13 cellular contexts compared by ENCODE assay signal in genomic region chr10:101848894-101849351, GRCh38. TPM values are rescaled to one million over a fixed set of nuclear protein-coding genes. Genes with fewer than 3 reads are reported as not detected.
DNase-seq lines count a peak whose midpoint lies in the region; FAIRE-seq and TF ChIP-seq lines count a peak whose summit lies in the region.
"Had no signal": no experiment of that assay in that cellular context is flagged by ENCODE, and none has a peak within 500 bp of the region (broad histone marks: within the 10 kb centered on the region; RNA-seq: fewer than 3 reads in every experiment).

No MANE protein-coding gene starts in this region.

- 55% methylated on average over 3 of the region's 3 CpGs for WGBS in mesenchymal stem cell
- 87% methylated on average over 3 of the region's 3 CpGs for WGBS in GM23248 (ENCODE audit: low coverage in 1 of 2, low lambda C conversion rate in 2 of 2, missing lambda C conversion rate in 2 of 2), 2 experiments

- no peak overlapping the region for H2BK5ac ChIP-seq in mesenchymal stem cell (ENCODE audit: low read depth, low read length, poor library complexity, severe bottlenecking)

- no peak overlapping the region for H2AK5ac ChIP-seq in mesenchymal stem cell (ENCODE audit: low read length, severe bottlenecking)

- H3K23ac ChIP-seq in mesenchymal stem cell (ENCODE audit: low read length in 2 of 2) = no peak overlapping the region

- no peak for FAIRE-seq in astrocyte (lab: Jason Lieb, UNC)

- H3K36me3 Mint-ChIP-seq in astrocyte (ENCODE audit: low read depth, unreplicated experiment) = peaks cover 20% of the 10 kb centered on the region
- no peaks in the 10 kb centered on the region; the same call in 1 of the 2 replicates for H3K36me3 Mint-ChIP-seq in HFFc6 (ENCODE audit: low read depth)

- H3K14ac ChIP-seq in mesenchymal stem cell (ENCODE audit: low read length in 2 of 2) = no peak overlapping the region

- DNase-seq in KBM-7 (peak; percentile 75), astrocyte (ENCODE audit: low read depth) (peak; percentile 20), mesenchymal stem cell (peak; percentile 41), GM23248 (no peak), HAP-1 (ENCODE audit: low spot score in 2 of 2) (no peak), tibial artery (no peak), HFFc6 (no peak)
- DNase-seq: DMS153, NCI-H2227 treated with DMSO at 0.1 percent for 48 hours, OCI-M1 had no signal

- H2BK15ac ChIP-seq in mesenchymal stem cell (ENCODE audit: low read depth, poor library complexity, severe bottlenecking) = no peak overlapping the region

- H3K9ac ChIP-seq in BLaER1 treated with 17β-estradiol and CSF1 and Interleukin-3, amounts not matched to agents 10 nM and 100 nM = peak overlapping the region in 4 of 11 experiments; percentile 12 to 34 (median 20); a peak in 3 of 22 replicates
- no peak overlapping the region for H3K9ac ChIP-seq in astrocyte (ENCODE audit: low read length)
- H3K9ac ChIP-seq in mesenchymal stem cell (ENCODE audit: low read length) = no peak overlapping the region
- no peak overlapping the region for H3K9ac ChIP-seq in GM23248

- no peaks in the 10 kb centered on the region for H3K9me3 ChIP-seq in BLaER1 treated with 17β-estradiol and CSF1 and Interleukin-3, amounts not matched to agents 10 nM and 100 nM (replicated peaks in 1 of 11)
- no peaks in the 10 kb centered on the region for H3K9me3 ChIP-seq in astrocyte (ENCODE audit: insufficient read depth, low read depth, low read length)
- no peaks in the 10 kb centered on the region for H3K9me3 ChIP-seq in mesenchymal stem cell (ENCODE audit: control insufficient read depth, low read length)
- no peaks in the 10 kb centered on the region for H3K9me3 ChIP-seq in GM23248 (ENCODE audit: low read depth)
- no peaks in the 10 kb centered on the region for H3K9me3 ChIP-seq in HAP-1
- H3K9me3 ChIP-seq in tibial artery = no peaks in the 10 kb centered on the region

- H3K18ac ChIP-seq in mesenchymal stem cell (ENCODE audit: low read depth in 1 of 2, low read length in 2 of 2) = no peak overlapping the region

- no peak overlapping the region for H3K4me3 ChIP-seq in BLaER1 treated with 17β-estradiol and CSF1 and Interleukin-3, amounts not matched to agents 10 nM and 100 nM
- H3K4me3 ChIP-seq in astrocyte (ENCODE audit: insufficient read depth, low read depth, low read length) (no peak overlapping the region), mesenchymal stem cell (ENCODE audit: insufficient read depth in 1 of 2, low read depth in 1 of 2, low read length in 2 of 2) (no peak overlapping the region), GM23248 (no peak overlapping the region), HAP-1 (no peak overlapping the region), tibial artery (no peak overlapping the region)

- H4K20me1 ChIP-seq in BLaER1 treated with 17β-estradiol and CSF1 and Interleukin-3, amounts not matched to agents 10 nM and 100 nM = peaks cover 27 to 96% (median 72%) of the 10 kb centered on the region in 11 experiments
- H4K20me1 ChIP-seq in astrocyte (ENCODE audit: insufficient read depth, low read length) = peaks cover 57% of the 10 kb centered on the region
- H4K20me1 ChIP-seq in GM23248 (ENCODE audit: insufficient read depth) = no peaks in the 10 kb centered on the region

- no peaks in the 10 kb centered on the region for H3K79me2 ChIP-seq in astrocyte (ENCODE audit: insufficient read depth, low read length)
- H3K79me2 ChIP-seq in GM23248 (ENCODE audit: insufficient read depth) = no peaks in the 10 kb centered on the region

- H4K8ac ChIP-seq in mesenchymal stem cell (ENCODE audit: low read length) = no peak overlapping the region

- H2BK120ac ChIP-seq in mesenchymal stem cell (ENCODE audit: low read depth, low read length) = no peak overlapping the region

- no peaks in the 10 kb centered on the region for H3F3A ChIP-seq in GM23248 (ENCODE audit: insufficient read depth)

- intact Hi-C loops in tibial artery (cut with DNase I; ENCODE audit: low total_unique reads) = no loop called here

- H4K91ac ChIP-seq in mesenchymal stem cell (ENCODE audit: low read length) = no peak overlapping the region

- peaks cover 11% of the 10 kb centered on the region for H3K79me1 ChIP-seq in mesenchymal stem cell (replicated peaks; ENCODE audit: low read length, poor library complexity, severe bottlenecking)

- no peak overlapping the region for H2BK12ac ChIP-seq in mesenchymal stem cell (ENCODE audit: low read length in 2 of 2)

- H3K4me1 ChIP-seq in BLaER1 treated with 17β-estradiol and CSF1 and Interleukin-3, amounts not matched to agents 10 nM and 100 nM = peaks cover 0 to 52% (median 20%) of the 10 kb centered on the region in 10 experiments; a peak in 16 of 20 replicates
- H3K4me1 ChIP-seq in astrocyte (ENCODE audit: insufficient read depth, low read length) (no peaks in the 10 kb centered on the region), mesenchymal stem cell (ENCODE audit: control insufficient read depth, insufficient read depth, low read depth, low read length) (peaks cover 4% of the 10 kb centered on the region), GM23248 (ENCODE audit: insufficient read depth) (no peaks in the 10 kb centered on the region), HAP-1 (no peaks in the 10 kb centered on the region), tibial artery (peaks cover 0 to 13% (median 7%) of the 10 kb centered on the region in 4 donors)

- in situ Hi-C loops in KBM-7 (cut with MboI; ENCODE audit: low pct_unique_long_range_greater_than_20kb, low sequenced_read_pairs) = no loop called here
- in situ Hi-C loops in GM23248 (cut with MboI) = no loop called here
- in situ Hi-C loops in HAP-1 (cut with MboI; ENCODE audit: low sequenced_read_pairs) = no loop called here

- peak overlapping the region in 9 of 11 experiments; percentile 2 to 76 (median 62); a peak in 14 of 22 replicates for H3K4me2 ChIP-seq in BLaER1 treated with 17β-estradiol and CSF1 and Interleukin-3, amounts not matched to agents 10 nM and 100 nM
- H3K4me2 ChIP-seq in astrocyte (ENCODE audit: low read length) (no peak overlapping the region), mesenchymal stem cell (ENCODE audit: low read length, poor library complexity, severe bottlenecking) (no peak overlapping the region), GM23248 (ENCODE audit: unreplicated experiment) (no peak overlapping the region)

- H3K9me3 Mint-ChIP-seq in astrocyte (ENCODE audit: unreplicated experiment) (no peaks in the 10 kb centered on the region), HFFc6 (no peaks in the 10 kb centered on the region)
- H3K9me3 Mint-ChIP-seq: activated T-helper 2 cell treated with anti-CD3 and anti-CD28 coated beads, Interferon-gamma antibody, Interleukin-2, Interleukin-4, amounts not matched to agents 10 μg/mL and 5 μg/mL and 100 μg/mL, durations not matched to agents 14 hours and 24 hours and 36 hours; T-helper 1 cell treated with Interleukin-12 subunit alpha and Interleukin-12 subunit beta and Interleukin-4 antibody, amounts not matched to agents 30 μg/mL and 1 μg/mL, for 36 hours had no signal

- H3K27me3 ChIP-seq in BLaER1 treated with 17β-estradiol and CSF1 and Interleukin-3, amounts not matched to agents 10 nM and 100 nM = peaks cover 0 to 4% (median 0%) of the 10 kb centered on the region in 11 experiments; a peak in 1 of 22 replicates
- peaks cover 5% of the 10 kb centered on the region for H3K27me3 ChIP-seq in astrocyte (ENCODE audit: insufficient read depth, low read length)
- H3K27me3 ChIP-seq in mesenchymal stem cell (ENCODE audit: control insufficient read depth in 1 of 2, insufficient read depth in 1 of 2, low read length in 2 of 2) = peaks cover 7 to 11% of the 10 kb centered on the region in 2 experiments
- H3K27me3 ChIP-seq in GM23248 (replicated peaks; ENCODE audit: insufficient read depth) = no peaks in the 10 kb centered on the region
- no peaks in the 10 kb centered on the region for H3K27me3 ChIP-seq in HAP-1 (ENCODE audit: low read depth)
- H3K27me3 ChIP-seq in tibial artery = peaks cover 0 to 21% of the 10 kb centered on the region in 2 donors

- H2AFZ ChIP-seq in astrocyte (ENCODE audit: low read depth, low read length) (no peak overlapping the region), mesenchymal stem cell (ENCODE audit: low read depth, low read length) (no peak overlapping the region), GM23248 (no peak overlapping the region)

- TF ChIP-seq CTCF in astrocyte (IDR thresholded peaks at IDR 0.05; ENCODE audit: insufficient read depth, low read depth, low read length) (no peak), tibial artery (IDR thresholded peaks at IDR 0.05) (no peak), HFFc6 (IDR thresholded peaks at IDR 0.05) (no peak)

- no peaks in the 10 kb centered on the region for H3K9me2 ChIP-seq in GM23248 (ENCODE audit: insufficient read depth)

- peak overlapping the region in 8 of 11 experiments; percentile 10 to 49 (median 34); a peak in 10 of 22 replicates for H3K27ac ChIP-seq in BLaER1 treated with 17β-estradiol and CSF1 and Interleukin-3, amounts not matched to agents 10 nM and 100 nM
- H3K27ac ChIP-seq in astrocyte (ENCODE audit: low read depth, low read length) (no peak overlapping the region), mesenchymal stem cell (ENCODE audit: low read length, poor library complexity, severe bottlenecking) (no peak overlapping the region), GM23248 (no peak overlapping the region), tibial artery (no peak overlapping the region)

- peaks cover 24 to 88% (median 60%) of the 10 kb centered on the region in 11 experiments for H3K36me3 ChIP-seq in BLaER1 treated with 17β-estradiol and CSF1 and Interleukin-3, amounts not matched to agents 10 nM and 100 nM
- H3K36me3 ChIP-seq in astrocyte (ENCODE audit: insufficient read depth, low read length) (no peaks in the 10 kb centered on the region), mesenchymal stem cell (ENCODE audit: control insufficient read depth in 1 of 2, insufficient read depth in 2 of 2, low read depth in 1 of 2, low read length in 2 of 2) (peaks cover 28 to 38% of the 10 kb centered on the region in 2 experiments), GM23248 (ENCODE audit: low read depth) (no peaks in the 10 kb centered on the region), HAP-1 (replicated peaks) (no peaks in the 10 kb centered on the region; the same call in 1 of the 2 replicates), tibial artery (peaks cover 29 to 54% (median 33%) of the 10 kb centered on the region in 3 donors)

- H3K27ac Mint-ChIP-seq in astrocyte (ENCODE audit: unreplicated experiment) (no peak overlapping the region), HFFc6 (no peak overlapping the region)
- H3K27ac Mint-ChIP-seq: activated T-helper 2 cell treated with anti-CD3 and anti-CD28 coated beads, Interferon-gamma antibody, Interleukin-2, Interleukin-4, amounts not matched to agents 10 μg/mL and 5 μg/mL and 100 μg/mL, durations not matched to agents 14 hours and 24 hours and 36 hours; T-helper 1 cell treated with Interleukin-12 subunit alpha and Interleukin-12 subunit beta and Interleukin-4 antibody, amounts not matched to agents 30 μg/mL and 1 μg/mL, for 36 hours had no signal

- peaks cover 5% of the 10 kb centered on the region for H3K27me3 Mint-ChIP-seq in astrocyte (ENCODE audit: low read depth, unreplicated experiment)
- H3K27me3 Mint-ChIP-seq in HFFc6 (ENCODE audit: insufficient read depth) = no peaks in the 10 kb centered on the region

- H3K4me3 Mint-ChIP-seq in astrocyte (ENCODE audit: unreplicated experiment) (peak overlapping the region; percentile 30), HFFc6 (no peak overlapping the region)
- H3K4me3 Mint-ChIP-seq: T-helper 1 cell treated with Interleukin-12 subunit alpha and Interleukin-12 subunit beta and Interleukin-4 antibody, amounts not matched to agents 30 μg/mL and 1 μg/mL, for 36 hours had no signal

- H3K4me1 Mint-ChIP-seq in astrocyte (ENCODE audit: low read depth, unreplicated experiment) (peaks cover 10% of the 10 kb centered on the region), HFFc6 (ENCODE audit: low read depth) (peaks cover 12% of the 10 kb centered on the region)

- H3K4ac ChIP-seq in mesenchymal stem cell (ENCODE audit: low read depth in 1 of 2, low read length in 2 of 2) = no peak overlapping the region

RNA-seq across cellular contexts. Expression of gene KCNIP2, which starts 5.3 kb away (rescaled TPM):
- 1.9 and 2.5 TPM in 2 replicates for total RNA-seq in astrocyte
- polyA plus RNA-seq in mesenchymal stem cell (2013, experiment 1 of 2) = 0.25 TPM
- 0.23 TPM for polyA plus RNA-seq in mesenchymal stem cell (2013, experiment 2 of 2)
- 0.22 TPM in 1 of 2 replicates, not detected in the other for total RNA-seq in GM23248 (2014; rRNA removed; shearing (Covaris generic))
- 0.15 and 0.24 TPM in 2 replicates for polyA plus RNA-seq in GM23248 (2016; fragmentation: Nextera tagmentation; extraction: Ambion mirVana)
- 1 to 10 TPM in 1 of 6 experiments, under 1 TPM in 5; 0.31 to 1.3 (median 0.50) TPM for total RNA-seq in HFFc6 (2021; fragmentation: NEBNext Ultra II Directional; extraction: Animal tissue kit (Norgen Biotek cat#: 25700))

RNA-seq across cellular contexts. Expression of gene OGA, which starts 30.7 kb away (rescaled TPM):
- total RNA-seq in astrocyte = 106 and 119 TPM in 2 replicates
- 40.9 TPM for polyA plus RNA-seq in mesenchymal stem cell (2013, experiment 1 of 2)
- 39.4 TPM for polyA plus RNA-seq in mesenchymal stem cell (2013, experiment 2 of 2)
- 73.6 and 78.0 TPM in 2 replicates for total RNA-seq in GM23248 (2014; rRNA removed; shearing (Covaris generic))
- 35.2 and 42.5 TPM in 2 replicates for polyA plus RNA-seq in GM23248 (2016; fragmentation: Nextera tagmentation; extraction: Ambion mirVana)
- 10 to 100 TPM; 56.2 to 61.6 (median 59.1) TPM for total RNA-seq in HFFc6 (2021; fragmentation: NEBNext Ultra II Directional; extraction: Animal tissue kit (Norgen Biotek cat#: 25700))

Comparison
In these comparisons a context has a peak if more than half of its experiments do, and no peak if none do; other contexts are left out.
1. H3K27ac ChIP-seq: peak in BLaER1 treated with 17β-estradiol and CSF1 and Interleukin-3, amounts not matched to agents 10 nM and 100 nM (8 of 11); none in astrocyte (single experiment), mesenchymal stem cell (single experiment), GM23248 (single experiment) and tibial artery (0 of 2).
2. H3K4me2 ChIP-seq: peak in BLaER1 treated with 17β-estradiol and CSF1 and Interleukin-3, amounts not matched to agents 10 nM and 100 nM (9 of 11); none in astrocyte (single experiment), mesenchymal stem cell (single experiment) and GM23248 (single experiment).
3. DNase-seq: peak in KBM-7 (single experiment), astrocyte (single experiment) and mesenchymal stem cell (single experiment); none in GM23248 (single experiment), HAP-1 (0 of 2), tibial artery (0 of 2) and HFFc6 (single experiment).